ENCODE assay signal across 1 cellular context in genomic region chr15:75043509-75044257, GRCh38.
TF ChIP-seq lines count a peak whose summit lies in the region.

No MANE protein-coding gene starts in this region.

TF ChIP-seq in K562, 482 proteins besides CTCF, POLR2A, EP300 and RAD21 (continued from another document and continues in another):
- TF ChIP-seq RREB1 (CRISPR knock-in tag; IDR thresholded peaks at IDR 0.05) (no peak; the same call in 1 of the 2 replicates), ZNF318 (IDR thresholded peaks at IDR 0.05; ENCODE audit: borderline replicate concordance in 1 of 2, low read depth in 1 of 2) (no peak; a peak in 1 of 4 replicates), KDM5B (IDR thresholded peaks at IDR 0.05; ENCODE audit: insufficient replicate concordance, low read depth, low read length) (peak; percentile 1), DLX4 (CRISPR knock-in tag; IDR thresholded peaks at IDR 0.05) (no peak), SFPQ (IDR thresholded peaks at IDR 0.05; ENCODE audit: low read depth, low read length) (no peak), ZNF76 (CRISPR knock-in tag; IDR thresholded peaks at IDR 0.05; ENCODE audit: borderline replicate concordance) (no peak), E2F5 (CRISPR knock-in tag; IDR thresholded peaks at IDR 0.05) (no peak; the same call in 1 of the 2 replicates), ZC3H4 (CRISPR knock-in tag; IDR thresholded peaks at IDR 0.05; ENCODE audit: borderline replicate concordance) (no peak), PKNOX1 (IDR thresholded peaks at IDR 0.05) (no peak), STAT6 (CRISPR knock-in tag; IDR thresholded peaks at IDR 0.05) (peak; percentile 66; the same call in 1 of the 2 replicates), ZNF395 (CRISPR knock-in tag; IDR thresholded peaks at IDR 0.05) (peak; percentile 67; the same call in 1 of the 2 replicates), ZNF354B (CRISPR knock-in tag; IDR thresholded peaks at IDR 0.05) (0 out of 2 replicates have a peak, but pooled peaks have one; percentile 2), AFF1 (IDR thresholded peaks at IDR 0.05; ENCODE audit: low read depth in 1 of 2, partially characterized antibody in 2 of 2) (peak in 1 of 2 experiments; percentile 41), ZNF740 (CRISPR knock-in tag; IDR thresholded peaks at IDR 0.05) (peak; percentile 52; the same call in 1 of the 2 replicates), ZNF740 (tag; IDR thresholded peaks at IDR 0.05) (no peak)
